ENCODE assay signal across 8 cellular contexts in the genomic region with DNA sequence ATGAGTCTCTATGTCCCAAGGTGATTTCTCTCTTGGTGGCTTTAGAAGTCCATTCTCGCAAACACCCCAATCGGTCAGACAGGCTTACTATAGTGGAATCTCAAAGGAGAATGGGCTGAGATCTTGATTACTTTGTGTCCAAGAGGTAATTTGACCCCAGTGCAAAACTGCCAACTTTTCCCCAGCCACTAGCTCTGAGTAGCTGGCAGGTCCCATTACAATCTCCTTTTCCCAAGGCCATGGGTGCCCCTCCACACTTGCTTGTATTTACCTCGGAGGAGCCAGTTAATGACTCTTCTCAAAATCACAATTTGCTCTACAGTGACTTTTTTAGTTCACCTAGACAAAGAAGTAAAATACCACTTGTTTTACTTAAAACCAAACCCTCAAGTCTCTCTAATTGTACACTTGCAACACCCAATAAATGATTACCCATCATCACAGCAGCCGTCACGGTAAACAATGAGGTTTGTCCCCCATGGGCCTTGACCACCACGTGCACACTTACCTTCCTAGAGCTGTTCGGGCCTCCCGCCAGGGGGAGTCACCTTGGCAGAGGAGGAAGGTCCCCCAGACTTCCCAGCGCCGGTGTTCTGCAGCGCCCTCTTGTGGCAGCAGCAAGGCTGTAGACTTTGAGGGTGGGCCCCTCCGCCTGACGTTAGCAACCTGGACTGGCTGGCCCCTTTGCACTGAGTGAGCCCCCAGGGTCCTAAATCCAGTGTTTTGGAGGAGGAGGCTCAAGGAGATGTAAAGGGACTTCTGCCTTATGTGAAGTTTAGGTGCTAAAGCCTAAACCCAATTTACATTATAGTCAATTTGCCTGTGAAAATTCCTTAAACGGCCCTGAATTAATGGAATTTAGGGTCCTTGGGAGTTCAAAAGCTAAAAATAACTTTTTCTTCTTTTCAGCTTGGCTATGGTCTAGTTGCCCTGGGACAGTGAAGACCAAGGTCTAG. TPM values are rescaled to one million over a fixed set of nuclear protein-coding genes. Genes with fewer than 3 reads are reported as not detected.
A peak's percentile ranks its signal among the peaks of the same experiment; 100 is the strongest.
DNase-seq lines count a peak whose midpoint lies in the region; ATAC-seq and TF ChIP-seq lines count a peak whose summit lies in the region.

No MANE protein-coding gene starts in this region.

- no peak for TF ChIP-seq POLR2A in heart left ventricle (IDR thresholded peaks at IDR 0.05)

- peak in 11 of 12 donors; percentile 19 to 59 (median 46) for TF ChIP-seq CTCF in heart left ventricle (IDR thresholded peaks at IDR 0.05)

- H3K9me3 ChIP-seq in heart left ventricle = no peaks in the 10 kb centered on the region

- WGBS in heart left ventricle, 4 donors = 37 to 48% (median 38%) methylated on average over 9 to 14 of the region's 14 CpGs

- peaks cover 0 to 5% (median 0%) of the 10 kb centered on the region in 9 donors for H3K27me3 ChIP-seq in heart left ventricle

- H3K27ac ChIP-seq in heart left ventricle = no peak overlapping the region

- peaks cover 0 to 17% (median 0%) of the 10 kb centered on the region in 12 donors for H3K4me1 ChIP-seq in heart left ventricle

- H3K36me3 ChIP-seq in heart left ventricle = no peaks in the 10 kb centered on the region

- DNase-seq in EL (peak; percentile 64), RKO (ENCODE audit: low spot score) (peak; percentile 72), heart left ventricle (peak; percentile 23 to 79 (median 47)), pons (ENCODE audit: low spot score) (no peak)
- DNase-seq in activated T-helper 1 cell treated with anti-CD3 and anti-CD28 coated beads, Interleukin-2, amount 50 U/mL, for 16 hours (ENCODE audit: low read depth in 1 of 2, low spot score in 1 of 2) = peak; percentile 53 to 57
- DNase-seq in stimulated activated CD4-positive, alpha-beta T cell treated with anti-CD3 and anti-CD28 coated beads, Interleukin-1b, Interleukin-23, amount 100 ng/mL, for 1 hour (ENCODE audit: low read depth in 2 of 2) = peak; percentile 35 to 50

- intact Hi-C loops in heart left ventricle (cut with DNase I) = loop anchor here in 1 of 10 donors (5.0 kb wide), 1 partner anchor 374 kb away; no protein-coding TSS in a partner anchor

- H3K4me3 ChIP-seq in heart left ventricle = no peak overlapping the region

- ATAC-seq in HG02852 (IDR thresholded peaks at IDR 0.05; ENCODE audit: unreplicated experiment) (peak; percentile 65), heart left ventricle (peak in 1 of 4 donors; percentile 49), HG03039 (IDR thresholded peaks at IDR 0.05; ENCODE audit: unreplicated experiment) (no peak)

RNA-seq across cellular contexts. Expression of a gene that starts 18.7 kb away (rescaled TPM):
- total RNA-seq in heart left ventricle = 10 to 100 TPM; 20.8 to 49.4 (median 30.7) TPM
- 10 to 100 TPM; 27.2 to 33.7 TPM for polyA plus RNA-seq in heart left ventricle

RNA-seq across cellular contexts. Expression of a gene that starts 41.3 kb away (rescaled TPM):
- total RNA-seq in heart left ventricle = 1 to 10 TPM; 1.3 to 9.7 (median 2.8) TPM
- 1 to 10 TPM; 1.5 to 1.7 TPM for polyA plus RNA-seq in heart left ventricle
